26 cellular contexts compared by ENCODE assay signal in the genomic region with DNA sequence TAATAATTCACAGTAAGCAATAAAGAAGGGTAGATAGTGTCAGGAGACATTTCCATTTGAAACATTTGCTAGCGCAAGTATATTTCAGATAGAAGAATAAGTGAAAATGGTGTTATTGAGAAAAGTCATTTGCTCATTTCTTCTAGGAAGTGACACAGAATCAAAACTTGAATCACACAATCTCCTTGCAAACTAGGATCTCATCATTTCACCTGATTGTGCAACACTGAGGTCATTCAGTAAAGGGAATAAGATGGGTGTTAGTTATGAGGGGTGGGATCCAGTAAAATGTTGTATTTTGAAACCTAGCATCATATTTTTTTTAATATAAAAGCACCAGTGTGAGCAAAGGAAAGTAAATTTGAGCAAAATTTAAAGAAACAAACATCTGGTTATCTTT.
"Had no signal": no experiment of that assay in that cellular context is flagged by ENCODE, and none has a peak within 500 bp of the region (broad histone marks: within the 10 kb centered on the region; RNA-seq: fewer than 3 reads in every experiment).

No MANE protein-coding gene starts in this region.

- H3K27ac ChIP-seq: hepatocyte, left ventricle myocardium inferior, pancreas, psoas muscle, right atrium auricular region, skin epidermis, stomach, testis, thyroid gland, transverse colon, upper lobe of left lung, vagina had no signal

- H3K4me2 ChIP-seq: hepatocyte had no signal

- H3K4me3 ChIP-seq: hepatocyte, left ventricle myocardium inferior, lung, pancreas, psoas muscle, right atrium auricular region, skin epidermis, stomach, testis, thyroid gland, transverse colon, upper lobe of left lung, vagina had no signal

- ATAC-seq: natural killer cell; pancreas; psoas muscle; sciatic nerve; stimulated activated naive B cell treated with anti-CD40 and anti-IgM and Interleukin-4, amounts not matched to agents 10 μg/mL and 1 μg/mL and 100 μg/mL, for 72 hours; stimulated activated naive CD8-positive, alpha-beta T cell treated with anti-CD3 and anti-CD28 coated beads, Interleukin-15, Interleukin-2, amounts not matched to agents 100 U/mL and 50 U/mL, for 24 hours had no signal

- H3K4me3 Mint-ChIP-seq: mesothelial cell of epicardium; naive B cell; natural killer cell; stimulated activated naive B cell treated with anti-CD40 and anti-IgM and Interleukin-4, amounts not matched to agents 10 μg/mL and 1 μg/mL and 100 μg/mL, for 72 hours had no signal

- H3K27ac Mint-ChIP-seq: mesothelial cell of epicardium; naive B cell; natural killer cell; stimulated activated naive B cell treated with anti-CD40 and anti-IgM and Interleukin-4, amounts not matched to agents 10 μg/mL and 1 μg/mL and 100 μg/mL, for 72 hours had no signal

- H3K27me3 Mint-ChIP-seq: naive B cell; stimulated activated naive B cell treated with anti-CD40 and anti-IgM and Interleukin-4, amounts not matched to agents 10 μg/mL and 1 μg/mL and 100 μg/mL, for 72 hours had no signal

- DNase-seq: islet precursor cell; left ventricle myocardium inferior; mesendoderm; naive B cell; natural killer cell; pancreas; posterior cingulate gyrus; psoas muscle; stimulated activated CD4-positive, alpha-beta T cell treated with anti-CD3 and anti-CD28 coated beads, Interleukin-12 subunit alpha, Interleukin-12 subunit beta, amount 100 ng/mL, for 4 hours; stimulated activated CD4-positive, alpha-beta T cell treated with anti-CD3 and anti-CD28 coated beads, Interleukin-15, amount 100 ng/mL, for 24 hours; stimulated activated CD4-positive, alpha-beta T cell treated with anti-CD3 and anti-CD28 coated beads, Interleukin-2, amount 100 ng/mL, for 24 hours; stimulated activated CD4-positive, alpha-beta T cell treated with anti-CD3 and anti-CD28 coated beads, Interleukin-4, amount 100 ng/mL, for 1 hour; stimulated activated naive B cell treated with anti-CD40 and anti-IgM and Interleukin-4, amounts not matched to agents 10 μg/mL and 1 μg/mL and 100 μg/mL, for 72 hours; stimulated activated naive CD8-positive, alpha-beta T cell treated with anti-CD3 and anti-CD28 coated beads, Interleukin-15, Interleukin-2, amounts not matched to agents 100 U/mL and 50 U/mL, for 24 hours; stomach; testis; thyroid gland; transverse colon; upper lobe of left lung had no signal

- H3K36me3 ChIP-seq: left ventricle myocardium inferior, pancreas, right atrium auricular region, stomach, thyroid gland, transverse colon, upper lobe of left lung, vagina had no signal

- H2AFZ ChIP-seq: hepatocyte had no signal

- H3K9me3 ChIP-seq: left ventricle myocardium inferior, pancreas, psoas muscle, right atrium auricular region, stomach, testis, thyroid gland, transverse colon, upper lobe of left lung, vagina had no signal

- H3K4me1 ChIP-seq: left ventricle myocardium inferior, pancreas, psoas muscle, stomach, testis, thyroid gland, transverse colon, vagina had no signal

- H3K4me1 Mint-ChIP-seq: mesothelial cell of epicardium; naive B cell; natural killer cell; stimulated activated naive B cell treated with anti-CD40 and anti-IgM and Interleukin-4, amounts not matched to agents 10 μg/mL and 1 μg/mL and 100 μg/mL, for 72 hours had no signal

- H3K36me3 Mint-ChIP-seq: mesothelial cell of epicardium; naive B cell; natural killer cell; stimulated activated naive B cell treated with anti-CD40 and anti-IgM and Interleukin-4, amounts not matched to agents 10 μg/mL and 1 μg/mL and 100 μg/mL, for 72 hours had no signal

- H3K27me3 ChIP-seq: hepatocyte, pancreas, right atrium auricular region, stomach, testis, thyroid gland, transverse colon, upper lobe of left lung, vagina had no signal
